In genomic region chr20:47392015-47392720, GRCh38 we compare ENCODE assay signal across 8 cellular contexts. TPM values are rescaled to one million over a fixed set of nuclear protein-coding genes. Genes with fewer than 3 reads are reported as not detected.
DNase-seq lines count a peak whose midpoint lies in the region; ATAC-seq and TF ChIP-seq lines count a peak whose summit lies in the region.

No MANE protein-coding gene starts in this region.

- ATAC-seq in activated naive CD4-positive, alpha-beta T cell treated with anti-CD3 and anti-CD28 coated beads, Interleukin-2, amount 50 U/mL, for 72 hours: peak; percentile 51 to 77
- ATAC-seq in GM21390 (IDR thresholded peaks at IDR 0.05; ENCODE audit: unreplicated experiment): no peak

- H3K9me3 ChIP-seq in WERI-Rb-1 (ENCODE audit: severe bottlenecking) (no peaks in the 10 kb centered on the region), tibial nerve (peaks cover 0 to 4% (median 0%) of the 10 kb centered on the region in 4 donors)

- no peak overlapping the region for H3K27ac ChIP-seq in WERI-Rb-1
- no peak overlapping the region for H3K27ac ChIP-seq in tibial nerve

- no peak for TF ChIP-seq POLR2A in tibial nerve (IDR thresholded peaks at IDR 0.05)

- no peak for TF ChIP-seq CTCF in WERI-Rb-1 (IDR thresholded peaks at IDR 0.05; ENCODE audit: low read depth, low read length)
- TF ChIP-seq CTCF in tibial nerve (IDR thresholded peaks at IDR 0.05): no peak

- H3K27ac Mint-ChIP-seq in activated naive CD4-positive, alpha-beta T cell treated with anti-CD3 and anti-CD28 coated beads, Interleukin-2, amount 50 U/mL, for 72 hours: peak overlapping the region; percentile 81 to 82

- H3K36me3 ChIP-seq in WERI-Rb-1 (no peaks in the 10 kb centered on the region), tibial nerve (no peaks in the 10 kb centered on the region)

- WGBS in tibial nerve, 2 donors: 68 to 74% methylated on average over 7 of the region's 7 CpGs

- DNase-seq in GM04504 (ENCODE audit: low read depth): peak; percentile 87
- peak; percentile 96 for DNase-seq in LHCN-M2 (ENCODE audit: low read depth)
- no peak for DNase-seq in activated naive CD4-positive, alpha-beta T cell treated with anti-CD3 and anti-CD28 coated beads, Interleukin-2, amount 50 U/mL, for 72 hours (ENCODE audit: low spot score in 2 of 2)
- peak; percentile 41 for DNase-seq in iPS-NIHi11 (ENCODE audit: low spot score)
- no peak for DNase-seq in WERI-Rb-1
- no peak for DNase-seq in tibial nerve (ENCODE audit: low spot score in 2 of 2)
- DNase-seq in activated CD8-positive, alpha-beta memory T cell treated with anti-CD3 and anti-CD28 coated beads, Interleukin-2, amount 50 U/mL, for 48 hours: no peak

- H3K36me3 Mint-ChIP-seq in activated naive CD4-positive, alpha-beta T cell treated with anti-CD3 and anti-CD28 coated beads, Interleukin-2, amount 50 U/mL, for 72 hours: peaks cover 9 to 21% of the 10 kb centered on the region in 2 donors

- TF ChIP-seq EP300 in tibial nerve (IDR thresholded peaks at IDR 0.05): no peak

- peaks cover 9 to 21% of the 10 kb centered on the region in 2 donors for H3K9me3 Mint-ChIP-seq in activated naive CD4-positive, alpha-beta T cell treated with anti-CD3 and anti-CD28 coated beads, Interleukin-2, amount 50 U/mL, for 72 hours

- H3K4me1 ChIP-seq in tibial nerve: no peaks in the 10 kb centered on the region

- H3K4me3 ChIP-seq in WERI-Rb-1 (ENCODE audit: low read depth, low read length) (no peak overlapping the region), tibial nerve (no peak overlapping the region)

- no peaks in the 10 kb centered on the region for H3K27me3 ChIP-seq in WERI-Rb-1 (ENCODE audit: insufficient read depth, low read depth, severe bottlenecking)
- no peaks in the 10 kb centered on the region for H3K27me3 ChIP-seq in tibial nerve

RNA-seq across cellular contexts. Expression of gene ZMYND8, which starts 35.7 kb away (rescaled TPM):
- total RNA-seq in LHCN-M2 (2014; rRNA removed): 50.1 and 56.4 TPM in 2 replicates
- 15.4 TPM for polyA plus RNA-seq in LHCN-M2 (2012)
- total RNA-seq in activated naive CD4-positive, alpha-beta T cell treated with anti-CD3 and anti-CD28 coated beads, Interleukin-2, amount 50 U/mL, for 72 hours: 10 to 100 TPM; 35.7 to 46.4 TPM
- 10 to 100 TPM; 45.3 to 69.9 (median 49.8) TPM for total RNA-seq in tibial nerve

Comparison
In these comparisons a context has a peak if more than half of its experiments do, and no peak if none do; other contexts are left out.
1. DNase-seq: peak in GM04504 (single experiment), LHCN-M2 (single experiment) and iPS-NIHi11 (single experiment); none in activated naive CD4-positive, alpha-beta T cell treated with anti-CD3 and anti-CD28 coated beads, Interleukin-2, amount 50 U/mL, for 72 hours (0 of 2), WERI-Rb-1 (single experiment), tibial nerve (0 of 2) and activated CD8-positive, alpha-beta memory T cell treated with anti-CD3 and anti-CD28 coated beads, Interleukin-2, amount 50 U/mL, for 48 hours (single experiment).